Comparison of ENCODE assay signal across 1 cellular context in the genomic region with DNA sequence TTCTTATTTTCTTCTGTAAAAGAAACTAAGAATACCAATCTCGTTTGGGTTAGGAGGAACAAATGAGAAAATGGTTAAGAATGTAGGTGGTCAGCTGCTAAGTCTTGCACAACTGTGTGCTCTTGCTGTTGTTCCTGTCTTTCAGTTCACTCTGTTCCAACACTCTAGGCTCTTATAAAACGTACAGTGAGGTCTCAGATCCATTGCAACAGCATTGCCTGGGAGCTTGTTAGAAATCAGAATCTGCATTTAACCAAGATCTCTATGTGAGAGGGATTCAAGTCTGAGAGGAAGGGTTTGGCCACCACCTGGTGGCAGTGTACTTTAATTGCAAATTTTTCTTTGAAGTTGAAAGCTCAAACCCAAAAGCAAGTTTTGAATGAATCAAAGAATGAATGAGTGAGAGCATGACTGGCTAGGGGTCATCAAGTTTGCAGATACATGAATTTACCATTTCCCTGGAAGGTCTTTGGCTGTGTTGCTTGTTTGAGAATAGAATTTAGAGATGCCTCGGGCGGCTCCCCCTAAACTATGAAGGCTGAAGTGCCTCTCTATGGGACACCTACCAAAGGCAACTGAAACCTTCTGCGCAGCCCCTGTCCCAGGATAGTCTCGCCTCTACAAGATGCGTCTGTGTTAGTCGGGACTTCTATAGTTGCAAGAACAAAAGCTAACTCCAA.
TF ChIP-seq lines count a peak whose summit lies in the region.

No MANE protein-coding gene starts in this region.

TF ChIP-seq in HepG2, 621 proteins besides CTCF, POLR2A, EP300 and RAD21:
- TF ChIP-seq CEBPG (CRISPR knock-in tag; IDR thresholded peaks at IDR 0.05), result 0 out of 2 replicates have a peak, but pooled peaks have one; percentile 11
- TF ChIP-seq SMC3 (IDR thresholded peaks at IDR 0.05; ENCODE audit: low read length), result peak; percentile 86
- no peak for TF ChIP-seq ZNF12 (CRISPR knock-in tag; IDR thresholded peaks at IDR 0.05)
- TF ChIP-seq ZNF747 (CRISPR knock-in tag; IDR thresholded peaks at IDR 0.05; ENCODE audit: borderline replicate concordance), result no peak
- TF ChIP-seq GATAD2A (CRISPR knock-in tag; IDR thresholded peaks at IDR 0.05), result 0 out of 2 replicates have a peak, but pooled peaks have one; percentile 13
- TF ChIP-seq ZNF792 (CRISPR knock-in tag; IDR thresholded peaks at IDR 0.05), result no peak
- peak; percentile 75 for TF ChIP-seq STAG1 (CRISPR knock-in tag; IDR thresholded peaks at IDR 0.05)
- TF ChIP-seq, protein P1, sequence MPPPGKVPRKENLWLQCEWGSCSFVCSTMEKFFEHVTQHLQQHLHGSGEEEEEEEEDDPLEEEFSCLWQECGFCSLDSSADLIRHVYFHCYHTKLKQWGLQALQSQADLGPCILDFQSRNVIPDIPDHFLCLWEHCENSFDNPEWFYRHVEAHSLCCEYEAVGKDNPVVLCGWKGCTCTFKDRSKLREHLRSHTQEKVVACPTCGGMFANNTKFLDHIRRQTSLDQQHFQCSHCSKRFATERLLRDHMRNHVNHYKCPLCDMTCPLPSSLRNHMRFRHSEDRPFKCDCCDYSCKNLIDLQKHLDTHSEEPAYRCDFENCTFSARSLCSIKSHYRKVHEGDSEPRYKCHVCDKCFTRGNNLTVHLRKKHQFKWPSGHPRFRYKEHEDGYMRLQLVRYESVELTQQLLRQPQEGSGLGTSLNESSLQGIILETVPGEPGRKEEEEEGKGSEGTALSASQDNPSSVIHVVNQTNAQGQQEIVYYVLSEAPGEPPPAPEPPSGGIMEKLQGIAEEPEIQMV (CRISPR knock-in tag; IDR thresholded peaks at IDR 0.05; ENCODE audit: low read depth), result no peak
- TF ChIP-seq SOX6 (IDR thresholded peaks at IDR 0.05), result no peak
- TF ChIP-seq SOX6 (CRISPR knock-in tag; IDR thresholded peaks at IDR 0.05), result no peak
- 0 out of 2 replicates have a peak, but pooled peaks have one; percentile 29 for TF ChIP-seq ZNF232 (CRISPR knock-in tag; IDR thresholded peaks at IDR 0.05; ENCODE audit: borderline replicate concordance)
TF ChIP-seq in HepG2: peak in this region for 5.
